In the genomic region with DNA sequence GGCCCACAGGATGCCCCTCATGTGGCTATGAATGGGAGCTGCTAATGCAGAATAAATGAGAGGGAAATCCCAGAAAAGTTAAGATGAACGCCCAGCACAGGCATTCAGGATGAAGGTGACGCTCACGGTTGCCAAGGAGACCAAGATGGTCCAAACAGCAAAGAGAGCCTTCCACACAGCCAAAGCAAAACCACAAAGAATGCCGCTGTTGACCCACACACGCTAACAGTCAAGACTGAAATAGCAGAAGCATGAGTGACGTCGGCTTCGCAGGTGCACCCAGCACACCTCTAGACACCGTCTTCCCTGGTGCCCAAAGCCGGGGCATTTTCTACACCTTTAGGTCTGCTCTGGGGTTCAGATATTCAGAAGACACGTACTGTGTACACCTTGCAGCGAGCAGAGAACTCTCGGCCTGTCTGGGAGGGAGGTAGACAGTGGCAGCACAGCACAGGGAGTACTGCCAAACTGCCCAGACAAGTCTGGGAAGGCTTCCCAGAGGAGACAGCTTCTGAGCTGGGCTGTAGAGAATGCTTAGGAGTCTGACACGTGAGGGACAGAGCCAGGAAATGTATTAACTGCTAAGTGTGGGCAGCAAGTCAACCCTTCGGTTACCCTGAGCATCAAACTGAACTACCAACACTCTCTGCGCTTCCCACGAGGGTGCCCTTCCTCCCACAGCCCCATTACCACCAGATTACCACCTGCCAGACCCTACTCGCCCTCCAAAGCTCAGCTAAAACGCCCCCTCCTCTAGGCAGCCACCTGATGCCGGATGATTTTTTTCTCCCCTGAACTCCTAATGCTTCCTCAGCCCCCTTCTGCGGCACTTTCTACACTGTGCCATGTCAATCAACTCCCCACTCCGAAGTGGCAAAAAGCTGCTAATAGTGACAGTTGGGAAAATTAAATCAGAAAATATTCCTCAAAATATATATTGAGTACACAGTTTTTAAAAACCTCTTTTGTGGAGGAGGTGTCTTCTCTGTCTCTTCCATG, we compare ENCODE assay signal across 8 cellular contexts. TPM values are rescaled to one million over a fixed set of nuclear protein-coding genes. Genes with fewer than 3 reads are reported as not detected.
A peak's percentile ranks its signal among the peaks of the same experiment; 100 is the strongest.
DNase-seq lines count a peak whose midpoint lies in the region; ATAC-seq, FAIRE-seq and TF ChIP-seq lines count a peak whose summit lies in the region.

No MANE protein-coding gene starts in this region.

- no peak overlapping the region for H3K4me3 ChIP-seq in prostate gland

- H3K27ac ChIP-seq in prostate gland, result no peak overlapping the region

- in situ Hi-C loops in GM18951 (cut with MboI; ENCODE audit: low sequenced_read_pairs, unreplicated experiment), result no loop called here

- no peaks in the 10 kb centered on the region for H3K27me3 ChIP-seq in prostate gland (replicated peaks; ENCODE audit: insufficient read depth)

- H3K4me1 ChIP-seq in prostate gland (replicated peaks), result peaks cover 22% of the 10 kb centered on the region

- no peaks in the 10 kb centered on the region for H3K9me3 Mint-ChIP-seq in brain

- 66% methylated on average over 22 of the region's 22 CpGs for WGBS in prostate gland

- H3K27ac Mint-ChIP-seq in brain, result peak overlapping the region; percentile 15 to 89 (median 85)

- intact Hi-C loops in prostate gland (cut with DNase I), result no loop called here

- peak overlapping the region in 2 of 5 experiments; percentile 50 to 54 for H3K4me3 Mint-ChIP-seq in brain

- no peaks in the 10 kb centered on the region for H3K9me3 ChIP-seq in prostate gland

- ATAC-seq in HG03066 (IDR thresholded peaks at IDR 0.05; ENCODE audit: low read depth, unreplicated experiment), result peak; percentile 72

- TF ChIP-seq POLR2A in GM18951 (IDR thresholded peaks at IDR 0.05; ENCODE audit: extremely low read depth, insufficient read depth, insufficient read length) (peak; percentile 33), prostate gland (IDR thresholded peaks at IDR 0.05) (no peak)

- TF ChIP-seq CTCF in brain (conservative IDR thresholded peaks at IDR 0.05) (no peak), prostate gland (IDR thresholded peaks at IDR 0.05) (no peak), D721Med (IDR thresholded peaks at IDR 0.05; ENCODE audit: insufficient read depth, missing control alignments) (no peak)

- DNase-seq in CD1c-positive myeloid dendritic cell (ENCODE audit: extremely low spot score) (peak; percentile 78), RCC 7860 (ENCODE audit: low spot score) (peak; percentile 68), prostate gland (ENCODE audit: low spot score) (peak; percentile 46), NCI-H446 (lab: John Stamatoyannopoulos, UW) (no peak), D721Med (ENCODE audit: insufficient read length, low spot score) (no peak)

- FAIRE-seq in RCC 7860 (lab: Jason Lieb, UNC), result no peak
- no peak for FAIRE-seq in D721Med (lab: Jason Lieb, UNC)

- H3K27me3 Mint-ChIP-seq in brain, result peaks cover 4% of the 10 kb centered on the region

- H3K36me3 ChIP-seq in prostate gland, result no peaks in the 10 kb centered on the region

- peaks cover 66% of the 10 kb centered on the region for H3K4me1 Mint-ChIP-seq in brain

- no peaks in the 10 kb centered on the region for H3K36me3 Mint-ChIP-seq in brain

RNA-seq across cellular contexts. Expression of a gene that starts 50.1 kb away (rescaled TPM):
- polyA plus RNA-seq in brain (ENCODE audit: insufficient read depth, low read depth, low replicate concordance), result 40.2 TPM
- 10 to 100 TPM; 32.5 to 54.4 TPM for total RNA-seq in prostate gland

Comparison
In these comparisons a context has a peak if more than half of its experiments do, and no peak if none do; other contexts are left out.
1. DNase-seq: peak in CD1c-positive myeloid dendritic cell (single experiment), RCC 7860 (single experiment) and prostate gland (single experiment); none in NCI-H446 (0 of 2) and D721Med (single experiment).